Comparison of ENCODE assay signal across 8 cellular contexts in the genomic region with DNA sequence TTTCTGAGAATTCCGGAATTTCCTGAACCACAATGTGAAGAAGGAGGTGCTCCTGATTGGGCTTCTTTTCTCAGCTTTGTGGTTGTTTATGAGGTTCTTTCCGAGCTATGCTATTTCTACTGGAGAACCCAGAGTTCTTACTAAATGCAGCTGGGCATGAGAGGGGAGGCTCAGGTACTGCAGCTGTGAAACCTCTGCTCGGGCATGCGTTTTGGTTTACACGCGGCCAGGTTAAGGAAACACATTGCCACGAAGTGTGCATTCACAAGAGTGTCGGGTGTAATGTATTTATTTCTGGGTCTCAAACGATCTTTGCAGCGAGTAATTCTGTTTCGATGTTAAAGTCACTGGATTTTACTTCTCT. TPM values are rescaled to one million over a fixed set of nuclear protein-coding genes. Genes with fewer than 3 reads are reported as not detected.
DNase-seq lines count a peak whose midpoint lies in the region; ATAC-seq and TF ChIP-seq lines count a peak whose summit lies in the region.

No MANE protein-coding gene starts in this region.

- peaks cover 33% of the 10 kb centered on the region for H3K27me3 ChIP-seq in gastroesophageal sphincter

- no peak for TF ChIP-seq EP300 in gastroesophageal sphincter (IDR thresholded peaks at IDR 0.05)

- H3K4me3 ChIP-seq in gastroesophageal sphincter = peak overlapping the region; percentile 64 to 98

- ATAC-seq in HG02571 (IDR thresholded peaks at IDR 0.05; ENCODE audit: unreplicated experiment) = peak; percentile 16
- ATAC-seq in activated T-cell treated with anti-CD3 and anti-CD28 coated beads, Interleukin-2, amount 50 U/mL, for 4 hours = peak; percentile 17 to 19
- no peak for ATAC-seq in gastroesophageal sphincter

- H3K36me3 Mint-ChIP-seq in activated T-cell treated with anti-CD3 and anti-CD28 coated beads, Interleukin-2, amount 50 U/mL, for 4 hours (ENCODE audit: insufficient read depth) = peaks cover 28% of the 10 kb centered on the region

- peaks cover 0 to 33% (median 0%) of the 10 kb centered on the region in 3 donors for H3K4me1 ChIP-seq in gastroesophageal sphincter

- peak overlapping the region in 3 of 4 donors; percentile 95 to 97 (median 96) for H3K27ac ChIP-seq in gastroesophageal sphincter

- H3K9me3 ChIP-seq in gastroesophageal sphincter = no peaks in the 10 kb centered on the region

- H3K4me3 Mint-ChIP-seq in activated T-cell treated with anti-CD3 and anti-CD28 coated beads, Interleukin-2, amount 50 U/mL, for 4 hours = peak overlapping the region; percentile 95

- H3K36me3 ChIP-seq in gastroesophageal sphincter = peaks cover 0 to 19% of the 10 kb centered on the region in 2 donors

- WGBS in gastroesophageal sphincter (ENCODE audit: low coverage in 1 of 2), 2 donors = 3 to 4% methylated on average over 6 to 10 of the region's 11 CpGs

- peaks cover 40% of the 10 kb centered on the region for H3K4me1 Mint-ChIP-seq in activated T-cell treated with anti-CD3 and anti-CD28 coated beads, Interleukin-2, amount 50 U/mL, for 4 hours (ENCODE audit: low read depth)

- no peaks in the 10 kb centered on the region for H3K9me3 Mint-ChIP-seq in activated T-cell treated with anti-CD3 and anti-CD28 coated beads, Interleukin-2, amount 50 U/mL, for 4 hours

- H3K27me3 Mint-ChIP-seq in activated T-cell treated with anti-CD3 and anti-CD28 coated beads, Interleukin-2, amount 50 U/mL, for 4 hours (ENCODE audit: low read depth) = no peaks in the 10 kb centered on the region

- DNase-seq in NCI-H2227 (lab: John Stamatoyannopoulos, UW; ENCODE audit: unreplicated experiment) (peak; percentile 53), NCI-H2227 treated with DMSO at 0.1 percent for 48 hours (lab: John Stamatoyannopoulos, UW) (no peak), NAMALWA (ENCODE audit: low spot score) (peak; percentile 95), pons (ENCODE audit: low spot score) (peak; percentile 37), NCI-H226 (no peak)
- DNase-seq in activated T-cell treated with anti-CD3 and anti-CD28 coated beads, Interleukin-2, amount 50 U/mL, for 4 hours = peak; percentile 46

- no peak for TF ChIP-seq POLR2A in gastroesophageal sphincter (IDR thresholded peaks at IDR 0.05)

- TF ChIP-seq CTCF in gastroesophageal sphincter (IDR thresholded peaks at IDR 0.05) = no peak

RNA-seq across cellular contexts. Expression of a gene that starts 0.7 kb away (rescaled TPM):
- 10 to 100 TPM; 33.9 to 35.6 (median 34.6) TPM for total RNA-seq in activated T-cell treated with anti-CD3 and anti-CD28 coated beads, Interleukin-2, amount 50 U/mL, for 4 hours
- total RNA-seq in gastroesophageal sphincter = 1 to 10 TPM in 2 of 4 donors, under 1 TPM in 2; 0.27 to 9.3 (median 2.2) TPM

RNA-seq across cellular contexts. Expression of a gene that starts 51.6 kb away (rescaled TPM):
- total RNA-seq in activated T-cell treated with anti-CD3 and anti-CD28 coated beads, Interleukin-2, amount 50 U/mL, for 4 hours = under 1 TPM in 2 of 3 donors, not detected in 1; 0.13 to 0.16 TPM
- under 1 TPM in 1 of 4 donors, not detected in 3; 0.47 TPM for total RNA-seq in gastroesophageal sphincter

Comparison
In these comparisons a context has a peak if more than half of its experiments do, and no peak if none do; other contexts are left out.
1. DNase-seq: peak in NCI-H2227 (single experiment), NAMALWA (single experiment), activated T-cell treated with anti-CD3 and anti-CD28 coated beads, Interleukin-2, amount 50 U/mL, for 4 hours (single experiment) and pons (single experiment); none in NCI-H2227 treated with DMSO at 0.1 percent for 48 hours (single experiment) and NCI-H226 (single experiment).